In the genomic region with DNA sequence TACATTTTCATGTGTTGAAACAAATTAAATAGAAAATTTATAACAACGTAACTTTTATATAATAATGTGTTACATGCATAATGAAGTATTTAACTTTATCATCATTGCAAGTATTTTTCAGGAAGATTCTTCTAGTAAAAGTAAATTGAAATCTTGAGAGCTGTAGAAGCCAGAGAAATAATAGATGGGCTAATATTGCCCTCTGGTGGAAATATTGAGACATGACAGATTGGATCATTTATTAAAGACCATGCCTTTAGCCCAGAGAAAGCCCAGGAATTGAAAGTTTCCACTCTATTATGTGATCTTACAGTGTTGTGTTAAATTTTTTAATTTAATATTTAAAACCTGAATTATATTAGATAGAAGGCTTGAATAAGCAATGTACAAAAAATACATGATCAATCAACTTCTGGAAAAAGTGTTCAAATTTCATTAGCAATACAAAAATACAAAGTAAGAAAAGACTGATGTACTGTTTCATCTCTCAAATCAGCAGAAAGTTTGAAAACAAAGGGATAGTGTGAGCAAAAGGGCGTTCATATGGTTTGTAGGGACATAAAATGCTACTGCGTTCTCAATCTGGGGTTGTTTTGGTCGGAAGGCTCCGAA, we compare ENCODE assay signal across 8 cellular contexts. TPM values are rescaled to one million over a fixed set of nuclear protein-coding genes. Genes with fewer than 3 reads are reported as not detected.
DNase-seq lines count a peak whose midpoint lies in the region; ATAC-seq and TF ChIP-seq lines count a peak whose summit lies in the region.

No MANE protein-coding gene starts in this region.

- no peaks in the 10 kb centered on the region for H3K36me3 Mint-ChIP-seq in CD14-positive monocyte

- ATAC-seq in GM19395 (IDR thresholded peaks at IDR 0.05; ENCODE audit: unreplicated experiment) (peak; percentile 72), SK-N-SH treated with all-trans-retinoic acid at 6 μM for 48 hours (peak; percentile 81), HG02970 (IDR thresholded peaks at IDR 0.05; ENCODE audit: low FRiP score, unreplicated experiment) (no peak)

- H3K27me3 Mint-ChIP-seq in CD14-positive monocyte (ENCODE audit: low read depth in 3 of 3), result peaks cover 0 to 2% (median 0%) of the 10 kb centered on the region in 3 donors

- H3K4me1 Mint-ChIP-seq in CD14-positive monocyte, result no peaks in the 10 kb centered on the region

- TF ChIP-seq CTCF in CD14-positive monocyte (IDR thresholded peaks at IDR 0.05) (peak; percentile 83), fibroblast of villous mesenchyme (IDR thresholded peaks at IDR 0.05; ENCODE audit: insufficient read depth, low read depth, low read length) (peak; percentile 65)

- intact Hi-C loops in CD14-positive monocyte (cut with micrococcal nuclease), result loop anchor here (2.0 to 10.0 kb wide), 3 partner anchors 151 to 469 kb away; no protein-coding TSS in a partner anchor

- DNase-seq in CD14-positive monocyte (ENCODE audit: low spot score), result no peak
- DNase-seq in LoVo (ENCODE audit: low spot score), result peak; percentile 61
- peak; percentile 41 for DNase-seq in fibroblast of villous mesenchyme (ENCODE audit: low read depth)
- DNase-seq in putamen (ENCODE audit: low spot score), result peak; percentile 33
- no peak for DNase-seq in GOT3 (lab: John Stamatoyannopoulos, UW)

- no peak overlapping the region for H3K27ac Mint-ChIP-seq in CD14-positive monocyte

- H3K4me3 ChIP-seq in fibroblast of villous mesenchyme (ENCODE audit: low read depth, low read length), result no peak overlapping the region

- H3K4me3 Mint-ChIP-seq in CD14-positive monocyte, result no peak overlapping the region

- no peaks in the 10 kb centered on the region for H3K9me3 Mint-ChIP-seq in CD14-positive monocyte

TF ChIP-seq in SK-N-SH treated with all-trans-retinoic acid at 6 μM for 48 hours, 23 proteins besides CTCF, POLR2A, EP300 and RAD21:
- TF ChIP-seq BACH2 (CRISPR knock-in tag; IDR thresholded peaks at IDR 0.05; ENCODE audit: borderline replicate concordance) (no peak), ZFP30 (CRISPR knock-in tag; IDR thresholded peaks at IDR 0.05) (no peak), RARB (CRISPR knock-in tag; IDR thresholded peaks at IDR 0.05) (no peak), ZNF70 (CRISPR knock-in tag; IDR thresholded peaks at IDR 0.05) (no peak), PPARA (CRISPR knock-in tag; IDR thresholded peaks at IDR 0.05; ENCODE audit: borderline replicate concordance) (no peak), ZFP3 (CRISPR knock-in tag; IDR thresholded peaks at IDR 0.05) (no peak), ZC3H10 (CRISPR knock-in tag; IDR thresholded peaks at IDR 0.05) (no peak), TCF4 (CRISPR knock-in tag; IDR thresholded peaks at IDR 0.05; ENCODE audit: borderline replicate concordance) (no peak), ESRRG (CRISPR knock-in tag; IDR thresholded peaks at IDR 0.05) (no peak), GLIS3 (CRISPR knock-in tag; IDR thresholded peaks at IDR 0.05) (no peak), ARNTL (CRISPR knock-in tag; IDR thresholded peaks at IDR 0.05; ENCODE audit: borderline replicate concordance, low read depth) (no peak), ISL1 (CRISPR knock-in tag; IDR thresholded peaks at IDR 0.05) (no peak), OSR1 (CRISPR knock-in tag; IDR thresholded peaks at IDR 0.05) (no peak), TOX (CRISPR knock-in tag; IDR thresholded peaks at IDR 0.05; ENCODE audit: borderline replicate concordance) (no peak), ZNF8 (CRISPR knock-in tag; IDR thresholded peaks at IDR 0.05) (no peak)
- TF ChIP-seq, protein P1, sequence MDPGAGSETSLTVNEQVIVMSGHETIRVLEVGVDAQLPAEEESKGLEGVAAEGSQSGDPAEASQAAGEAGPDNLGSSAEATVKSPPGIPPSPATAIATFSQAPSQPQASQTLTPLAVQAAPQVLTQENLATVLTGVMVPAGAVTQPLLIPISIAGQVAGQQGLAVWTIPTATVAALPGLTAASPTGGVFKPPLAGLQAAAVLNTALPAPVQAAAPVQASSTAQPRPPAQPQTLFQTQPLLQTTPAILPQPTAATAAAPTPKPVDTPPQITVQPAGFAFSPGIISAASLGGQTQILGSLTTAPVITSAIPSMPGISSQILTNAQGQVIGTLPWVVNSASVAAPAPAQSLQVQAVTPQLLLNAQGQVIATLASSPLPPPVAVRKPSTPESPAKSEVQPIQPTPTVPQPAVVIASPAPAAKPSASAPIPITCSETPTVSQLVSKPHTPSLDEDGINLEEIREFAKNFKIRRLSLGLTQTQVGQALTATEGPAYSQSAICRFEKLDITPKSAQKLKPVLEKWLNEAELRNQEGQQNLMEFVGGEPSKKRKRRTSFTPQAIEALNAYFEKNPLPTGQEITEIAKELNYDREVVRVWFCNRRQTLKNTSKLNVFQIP (CRISPR knock-in tag; IDR thresholded peaks at IDR 0.05; ENCODE audit: borderline replicate concordance, low read depth), result no peak
- TF ChIP-seq, protein P2, sequence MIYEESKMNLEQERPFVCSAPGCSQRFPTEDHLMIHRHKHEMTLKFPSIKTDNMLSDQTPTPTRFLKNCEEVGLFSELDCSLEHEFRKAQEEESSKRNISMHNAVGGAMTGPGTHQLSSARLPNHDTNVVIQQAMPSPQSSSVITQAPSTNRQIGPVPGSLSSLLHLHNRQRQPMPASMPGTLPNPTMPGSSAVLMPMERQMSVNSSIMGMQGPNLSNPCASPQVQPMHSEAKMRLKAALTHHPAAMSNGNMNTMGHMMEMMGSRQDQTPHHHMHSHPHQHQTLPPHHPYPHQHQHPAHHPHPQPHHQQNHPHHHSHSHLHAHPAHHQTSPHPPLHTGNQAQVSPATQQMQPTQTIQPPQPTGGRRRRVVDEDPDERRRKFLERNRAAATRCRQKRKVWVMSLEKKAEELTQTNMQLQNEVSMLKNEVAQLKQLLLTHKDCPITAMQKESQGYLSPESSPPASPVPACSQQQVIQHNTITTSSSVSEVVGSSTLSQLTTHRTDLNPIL (CRISPR knock-in tag; IDR thresholded peaks at IDR 0.05; ENCODE audit: low read depth), result no peak
- TF ChIP-seq, protein P3, sequence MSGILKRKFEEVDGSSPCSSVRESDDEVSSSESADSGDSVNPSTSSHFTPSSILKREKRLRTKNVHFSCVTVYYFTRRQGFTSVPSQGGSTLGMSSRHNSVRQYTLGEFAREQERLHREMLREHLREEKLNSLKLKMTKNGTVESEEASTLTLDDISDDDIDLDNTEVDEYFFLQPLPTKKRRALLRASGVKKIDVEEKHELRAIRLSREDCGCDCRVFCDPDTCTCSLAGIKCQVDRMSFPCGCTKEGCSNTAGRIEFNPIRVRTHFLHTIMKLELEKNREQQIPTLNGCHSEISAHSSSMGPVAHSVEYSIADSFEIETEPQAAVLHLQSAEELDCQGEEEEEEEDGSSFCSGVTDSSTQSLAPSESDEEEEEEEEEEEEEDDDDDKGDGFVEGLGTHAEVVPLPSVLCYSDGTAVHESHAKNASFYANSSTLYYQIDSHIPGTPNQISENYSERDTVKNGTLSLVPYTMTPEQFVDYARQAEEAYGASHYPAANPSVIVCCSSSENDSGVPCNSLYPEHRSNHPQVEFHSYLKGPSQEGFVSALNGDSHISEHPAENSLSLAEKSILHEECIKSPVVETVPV (CRISPR knock-in tag; IDR thresholded peaks at IDR 0.05), result no peak

RNA-seq across cellular contexts. Expression of a gene that starts 52.7 kb away (rescaled TPM):
- polyA plus RNA-seq in CD14-positive monocyte, result not detected
- total RNA-seq in fibroblast of villous mesenchyme, result not detected in 2 replicates

Comparison
In these comparisons a context has a peak if more than half of its experiments do, and no peak if none do; other contexts are left out.
1. DNase-seq: peak in LoVo (single experiment), fibroblast of villous mesenchyme (single experiment) and putamen (single experiment); none in CD14-positive monocyte (single experiment) and GOT3 (single experiment).